Comparison of ENCODE assay signal across 22 cellular contexts in genomic region chr12:46354799-46355194, GRCh38. TPM values are rescaled to one million over a fixed set of nuclear protein-coding genes. Genes with fewer than 3 reads are reported as not detected.
DNase-seq lines count a peak whose midpoint lies in the region; ATAC-seq and TF ChIP-seq lines count a peak whose summit lies in the region.
"Had no signal": no experiment of that assay in that cellular context is flagged by ENCODE, and none has a peak within 500 bp of the region (broad histone marks: within the 10 kb centered on the region; RNA-seq: fewer than 3 reads in every experiment).

No MANE protein-coding gene starts in this region.

- peak overlapping the region; percentile 38; the same call in 1 of the 2 replicates for H3K27ac ChIP-seq in VCaP
- H3K27ac ChIP-seq: 22Rv1, C4-2B, GM23248 had no signal

- intact Hi-C loops in left colon (cut with DNase I, micrococcal nuclease): no loop called here
- intact Hi-C loops in posterior cingulate gyrus (cut with DNase I): no loop called here

- ATAC-seq in left colon (peak; percentile 35), GM19035 (IDR thresholded peaks at IDR 0.05; ENCODE audit: unreplicated experiment) (no peak)

- TF ChIP-seq CTCF in VCaP (conservative IDR thresholded peaks at IDR 0.05): no peak

- peak; percentile 45 for DNase-seq in DMS53 (lab: John Stamatoyannopoulos, UW)
- no peak for DNase-seq in DMS53 treated with DMSO at 0.1 percent for 48 hours (lab: John Stamatoyannopoulos, UW; ENCODE audit: unreplicated experiment)
- DNase-seq in left colon: no peak
- DNase-seq in renal cortical epithelial cell (ENCODE audit: low read depth): peak; percentile 65
- no peak for DNase-seq in posterior cingulate gyrus
- DNase-seq in GM19238 (ENCODE audit: insufficient read length, low spot score): no peak
- DNase-seq: CD8-positive, alpha-beta memory T cell; H7; HFFc6; KG1; MG63; NCI-H1105 treated with DMSO at 0.1 percent for 48 hours; NCI-H146; NCI-H2029; NCI-H446 treated with DMSO at 0.1 percent for 48 hours; NCI-H526; Right ventricle myocardium superior had no signal

RNA-seq across cellular contexts. Expression of gene SLC38A2, which starts 17.8 kb away (rescaled TPM):
- total RNA-seq in left colon: 100 to 1,000 TPM; 128 to 220 TPM
- total RNA-seq in renal cortical epithelial cell: 208 and 259 TPM in 2 replicates

Comparison
In these comparisons a context has a peak if more than half of its experiments do, and no peak if none do; other contexts are left out.
1. DNase-seq: peak in DMS53 (single experiment) and renal cortical epithelial cell (single experiment); none in DMS53 treated with DMSO at 0.1 percent for 48 hours (single experiment), left colon (0 of 2), posterior cingulate gyrus (0 of 10) and GM19238 (single experiment).